Comparison of ENCODE assay signal across 1 cellular context in the genomic region with DNA sequence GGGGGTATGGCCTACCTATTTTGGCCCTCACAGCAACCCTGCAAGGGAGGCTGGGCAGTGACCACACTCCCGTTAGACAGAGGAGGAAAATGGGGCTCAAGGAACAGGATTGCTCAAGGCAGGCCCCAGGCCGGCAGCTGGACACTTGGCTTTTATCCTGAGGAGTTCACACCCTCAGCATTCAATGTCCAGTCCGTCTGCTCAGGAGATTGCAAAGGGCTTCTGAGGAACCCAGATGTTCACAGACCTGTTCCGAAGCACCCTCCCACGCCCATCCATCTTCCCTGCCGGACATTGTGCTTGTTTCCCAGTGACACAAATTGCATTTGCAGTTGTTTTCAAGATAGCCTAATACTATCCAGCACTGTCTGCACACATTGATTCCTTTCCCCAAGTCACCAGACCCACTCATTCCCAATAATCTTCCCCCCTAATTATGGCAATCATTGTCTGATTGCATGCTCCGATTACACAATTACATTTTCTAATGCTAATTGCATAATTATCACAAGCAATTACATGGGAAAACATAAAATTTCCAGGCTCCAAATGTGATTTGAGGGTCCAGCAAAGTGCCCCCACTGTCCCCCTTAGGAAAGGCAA.
TF ChIP-seq lines count a peak whose summit lies in the region.

No MANE protein-coding gene starts in this region.

TF ChIP-seq in K562, 482 proteins besides CTCF, POLR2A, EP300 and RAD21:
- TF ChIP-seq BHLHE40 (IDR thresholded peaks at IDR 0.05; ENCODE audit: low read length) (no peak), CEBPB (tag; IDR thresholded peaks at IDR 0.05) (peak; percentile 31; the same call in 1 of the 2 replicates)
